In the genomic region with DNA sequence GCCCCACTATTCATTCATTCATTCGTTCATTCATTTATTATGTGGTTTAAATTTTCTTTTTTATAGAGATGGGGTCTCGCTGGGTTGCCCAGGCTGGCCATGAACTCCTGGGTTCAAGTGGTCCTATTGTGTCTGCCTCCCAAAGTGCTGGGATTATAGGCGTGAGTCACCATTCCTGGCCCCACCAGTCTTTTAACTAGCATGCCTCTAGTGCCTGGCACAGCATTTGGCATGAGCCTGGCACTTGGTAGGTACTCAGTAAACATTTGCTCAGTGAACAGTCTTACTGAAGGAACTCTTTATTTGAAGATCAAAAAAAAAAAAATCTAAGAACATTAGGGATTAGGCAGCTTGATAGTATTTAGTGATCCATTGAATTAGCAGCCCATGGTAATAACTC, we compare ENCODE assay signal across 23 cellular contexts.
"Had no signal": no experiment of that assay in that cellular context is flagged by ENCODE, and none has a peak within 500 bp of the region (broad histone marks: within the 10 kb centered on the region; RNA-seq: fewer than 3 reads in every experiment).

No MANE protein-coding gene starts in this region.

- ATAC-seq: activated CD8-positive, alpha-beta T cell treated with anti-CD3 and anti-CD28 coated beads for 36 hours; foreskin keratinocyte; left lobe of liver; T-cell had no signal

- H3K4me1 Mint-ChIP-seq: brain, neural progenitor cell had no signal

- H3K27me3 Mint-ChIP-seq: activated CD8-positive, alpha-beta T cell treated with anti-CD3 and anti-CD28 coated beads for 36 hours; activated T-cell treated with anti-CD3 and anti-CD28 coated beads, Interleukin-2, amount 50 U/mL, for 24 hours; brain; T-cell had no signal

- H3K4me2 ChIP-seq: neural progenitor cell had no signal

- H3K36me3 Mint-ChIP-seq: neural progenitor cell had no signal

- H3K27ac Mint-ChIP-seq: activated CD8-positive, alpha-beta T cell treated with anti-CD3 and anti-CD28 coated beads for 36 hours; activated naive CD4-positive, alpha-beta T cell treated with anti-CD3 and anti-CD28 coated beads for 36 hours; activated T-cell treated with anti-CD3 and anti-CD28 coated beads, Interleukin-2, amount 50 U/mL, for 24 hours; activated T-helper 2 cell treated with anti-CD3 and anti-CD28 coated beads, Interferon-gamma antibody, Interleukin-2, Interleukin-4, amounts not matched to agents 10 μg/mL and 5 μg/mL and 100 μg/mL, durations not matched to agents 14 hours and 24 hours and 36 hours; brain; endodermal cell; neural progenitor cell; T-cell had no signal

- H3K4me3 ChIP-seq: neural progenitor cell, tibial artery had no signal

- H3K27me3 ChIP-seq: foreskin keratinocyte, neural progenitor cell, tibial artery had no signal

- H3K36me3 ChIP-seq: neural progenitor cell, tibial artery had no signal

- H3K4me1 ChIP-seq: foreskin keratinocyte, neural progenitor cell had no signal

- H3K4me3 Mint-ChIP-seq: activated CD8-positive, alpha-beta T cell treated with anti-CD3 and anti-CD28 coated beads for 36 hours; activated naive CD4-positive, alpha-beta T cell treated with anti-CD3 and anti-CD28 coated beads for 36 hours; activated T-cell treated with anti-CD3 and anti-CD28 coated beads, Interleukin-2, amount 50 U/mL, for 24 hours; brain; endodermal cell; neural progenitor cell; T-cell had no signal

- H3K9me3 Mint-ChIP-seq: activated CD8-positive, alpha-beta T cell treated with anti-CD3 and anti-CD28 coated beads for 36 hours; activated naive CD4-positive, alpha-beta T cell treated with anti-CD3 and anti-CD28 coated beads for 36 hours; activated T-cell treated with anti-CD3 and anti-CD28 coated beads, Interleukin-2, amount 50 U/mL, for 24 hours; activated T-helper 2 cell treated with anti-CD3 and anti-CD28 coated beads, Interferon-gamma antibody, Interleukin-2, Interleukin-4, amounts not matched to agents 10 μg/mL and 5 μg/mL and 100 μg/mL, durations not matched to agents 14 hours and 24 hours and 36 hours; brain; endodermal cell; neural progenitor cell; T-cell had no signal

- H3K9me3 ChIP-seq: tibial artery had no signal

- H3K9ac ChIP-seq: neural progenitor cell had no signal

- H2AFZ ChIP-seq: neural progenitor cell had no signal

- H3K27ac ChIP-seq: epithelial cell of prostate, foreskin keratinocyte, neural progenitor cell, tibial artery had no signal

- DNase-seq: activated CD4-positive, alpha-beta T cell treated with anti-CD3 and anti-CD28 coated beads for 48 hours; activated CD4-positive, CD25-positive, alpha-beta regulatory T cell; activated CD8-positive, alpha-beta T cell treated with anti-CD3 and anti-CD28 coated beads for 36 hours; activated naive CD4-positive, alpha-beta T cell treated with anti-CD3 and anti-CD28 coated beads for 36 hours; activated T-cell treated with anti-CD3 and anti-CD28 coated beads, Interleukin-2, amount 50 U/mL, for 24 hours; central memory CD4-positive, alpha-beta T cell; endodermal cell; foreskin keratinocyte; glutamatergic neuron; hypothalamus; stimulated activated CD4-positive, alpha-beta T cell treated with anti-CD3 and anti-CD28 coated beads, Interleukin-12 subunit alpha, Interleukin-12 subunit beta, amount 100 ng/mL, for 4 hours; stimulated activated CD4-positive, alpha-beta T cell treated with anti-CD3 and anti-CD28 coated beads, Interleukin-1b, Interleukin-23, amount 100 ng/mL, for 48 hours; stimulated activated CD8-positive, alpha-beta memory T cell treated with anti-CD3 and anti-CD28 coated beads, Interleukin-4, amount 100 ng/mL, for 48 hours; stimulated activated naive CD4-positive, alpha-beta T cell treated with Interleukin-2 at 50 U/mL for 16 hours; substantia nigra; T-cell; T-helper 9 cell; tibial artery had no signal
